ENCODE assay signal across 1 cellular context in genomic region chr2:32626591-32627221, GRCh38.
TF ChIP-seq lines count a peak whose summit lies in the region.

No MANE protein-coding gene starts in this region.

TF ChIP-seq in WTC11, 78 proteins besides CTCF, POLR2A, EP300 and RAD21 (continued from another document):
- TF ChIP-seq GABPB1 (CRISPR knock-in tag; IDR thresholded peaks at IDR 0.05) = no peak
